ENCODE assay signal across 23 cellular contexts in genomic region chr2:166360426-166360825, GRCh38. TPM values are rescaled to one million over a fixed set of nuclear protein-coding genes. Genes with fewer than 3 reads are reported as not detected.
DNase-seq lines count a peak whose midpoint lies in the region; ATAC-seq, FAIRE-seq and TF ChIP-seq lines count a peak whose summit lies in the region.
"Had no signal": no experiment of that assay in that cellular context is flagged by ENCODE, and none has a peak within 500 bp of the region (broad histone marks: within the 10 kb centered on the region; RNA-seq: fewer than 3 reads in every experiment).

No MANE protein-coding gene starts in this region.

- H3K9me1 ChIP-seq in K562 (ENCODE audit: control insufficient read depth, insufficient read depth, low read length), result no peaks in the 10 kb centered on the region

- in situ Hi-C loops in GM23248 (cut with MboI), result no loop called here
- in situ Hi-C loops in K562 (cut with MboI), result no loop called here
- in situ Hi-C loops in ACHN (cut with HindIII; ENCODE audit: low pct_ligation_motif_present, low pct_unique_long_range_greater_than_20kb, low sequenced_read_pairs), result no loop called here

- POLR2A ChIA-PET in A673 (lab: Charles Lee; ENCODE audit: low non-redundant PET) (no interaction called here), OCI-LY7 (lab: Charles Lee) (interaction anchor here (0.5 to 1.2 kb wide), 2 partner anchors 10 to 57 kb away, joined by 4 to 12 read pairs; no protein-coding TSS in a partner anchor), K562 (lab: Yijun Ruan, JAX) (interaction anchor here (1.0 to 1.4 kb wide), 3 partner anchors 11 to 22 kb away, joined by 3 to 5 read pairs (median 3); no protein-coding TSS in a partner anchor)

- intact Hi-C loops in A673 (cut with micrococcal nuclease; ENCODE audit: unreplicated experiment) (no loop called here), OCI-LY7 (cut with micrococcal nuclease; ENCODE audit: unreplicated experiment) (no loop called here), K562 (cut with micrococcal nuclease) (loop anchor here (5.0 kb wide), 1 partner anchor 157 kb away; no protein-coding TSS in a partner anchor)

- peak; percentile 9 for ATAC-seq in K562

- H3K9ac ChIP-seq in GM23248, result no peak overlapping the region
- H3K9ac ChIP-seq in K562 (ENCODE audit: insufficient read depth in 1 of 2, low read depth in 2 of 2, low read length in 2 of 2), result peak overlapping the region in 1 of 2 experiments; percentile 38; a peak in 1 of 4 replicates
- no peak overlapping the region for H3K9ac ChIP-seq in neuronal stem cell (ENCODE audit: low read depth, low read length, poor library complexity)

- no peak overlapping the region for H3K23ac ChIP-seq in neuronal stem cell (ENCODE audit: low read depth, low read length, poor library complexity)

- H3K4me1 ChIP-seq in A673 (ENCODE audit: insufficient read depth, low read length, poor library complexity, severe bottlenecking) (peaks cover 22% of the 10 kb centered on the region), GM23248 (ENCODE audit: insufficient read depth) (peaks cover 9% of the 10 kb centered on the region), OCI-LY7 (ENCODE audit: insufficient read depth, low read length, poor library complexity, severe bottlenecking) (no peaks in the 10 kb centered on the region), K562 (replicated peaks in 1 of 2; ENCODE audit: control insufficient read depth in 2 of 2, insufficient read depth in 2 of 2, low read length in 2 of 2) (peaks cover 6 to 52% of the 10 kb centered on the region in 2 experiments), neuronal stem cell (ENCODE audit: control insufficient read depth in 2 of 2, insufficient read depth in 1 of 2, low read depth in 1 of 2, low read length in 2 of 2) (no peaks in the 10 kb centered on the region)

- peak overlapping the region; percentile 33; the same call in 1 of the 2 replicates for H2AFZ ChIP-seq in GM23248
- peak overlapping the region; percentile 42 for H2AFZ ChIP-seq in OCI-LY7 (ENCODE audit: low read length)
- peak overlapping the region; percentile 40; the same call in 1 of the 2 replicates for H2AFZ ChIP-seq in K562 (ENCODE audit: low read depth, low read length)
- no peak overlapping the region for H2AFZ ChIP-seq in neuronal stem cell (ENCODE audit: low read length)

- H3K18ac ChIP-seq in neuronal stem cell (ENCODE audit: low read length), result no peak overlapping the region

- H3K9me2 ChIP-seq in GM23248 (ENCODE audit: insufficient read depth) (no peaks in the 10 kb centered on the region), OCI-LY7 (ENCODE audit: insufficient read depth, low read length) (no peaks in the 10 kb centered on the region)

- no peak overlapping the region for H3K4ac ChIP-seq in neuronal stem cell (ENCODE audit: low read length)

- H3K36me3 ChIP-seq in A673 (ENCODE audit: insufficient read depth, low read length, poor library complexity, severe bottlenecking), result no peaks in the 10 kb centered on the region
- H3K36me3 ChIP-seq in GM23248 (ENCODE audit: low read depth), result no peaks in the 10 kb centered on the region
- H3K36me3 ChIP-seq in OCI-LY7 (ENCODE audit: insufficient read depth, low read length), result no peaks in the 10 kb centered on the region
- H3K36me3 ChIP-seq in K562 (ENCODE audit: control insufficient read depth, insufficient read depth, low read length), result no peaks in the 10 kb centered on the region
- H3K36me3 ChIP-seq in neuronal stem cell (replicated peaks in 1 of 2; ENCODE audit: control insufficient read depth in 2 of 2, insufficient read depth in 2 of 2, low read length in 2 of 2), result no peaks in the 10 kb centered on the region
- H3K36me3 ChIP-seq: HAP-1 had no signal

- TF ChIP-seq EP300 in K562 (IDR thresholded peaks at IDR 0.05; ENCODE audit: low read length), result no peak

- H3K9me3 ChIP-seq in A673 (ENCODE audit: low read depth, low read length, poor library complexity, severe bottlenecking) (no peaks in the 10 kb centered on the region), GM23248 (ENCODE audit: low read depth) (no peaks in the 10 kb centered on the region), OCI-LY7 (ENCODE audit: low read length) (no peaks in the 10 kb centered on the region), K562 (replicated peaks; ENCODE audit: control insufficient read depth, insufficient read depth, low read depth, low read length) (no peaks in the 10 kb centered on the region), neuronal stem cell (replicated peaks in 1 of 2; ENCODE audit: control insufficient read depth in 2 of 2, insufficient read depth in 1 of 2, low read depth in 1 of 2, low read length in 2 of 2) (no peaks in the 10 kb centered on the region)
- H3K9me3 ChIP-seq: A549, HAP-1 had no signal

- 0 out of 2 replicates have a peak, but pooled peaks cover 6% of the 10 kb centered on the region for H3F3A ChIP-seq in GM23248 (ENCODE audit: insufficient read depth)

- no peaks in the 10 kb centered on the region for H4K20me1 ChIP-seq in GM23248 (ENCODE audit: insufficient read depth)
- H4K20me1 ChIP-seq in OCI-LY7 (ENCODE audit: insufficient read depth, low read length), result no peaks in the 10 kb centered on the region
- no peaks in the 10 kb centered on the region for H4K20me1 ChIP-seq in K562 (replicated peaks; ENCODE audit: control insufficient read depth, insufficient read depth, low read length)

- H3K27ac ChIP-seq in A673 (ENCODE audit: low read depth, low read length, poor library complexity, severe bottlenecking), result peak overlapping the region; percentile 65
- H3K27ac ChIP-seq in GM23248, result no peak overlapping the region
- no peak overlapping the region for H3K27ac ChIP-seq in OCI-LY7 (ENCODE audit: low read depth, low read length, poor library complexity, severe bottlenecking)
- H3K27ac ChIP-seq in K562 (ENCODE audit: extremely low read depth, low read depth, low read length), result peak overlapping the region; percentile 34; the same call in 2 of the 3 replicates
- H3K27ac ChIP-seq in neuronal stem cell (replicated peaks; ENCODE audit: low read length), result no peak overlapping the region
- H3K27ac ChIP-seq: A549 had no signal

- BruUV-seq in A673 (replicated peaks; lab: Mats Ljungman, UMichigan) (no TSS peak), OCI-LY7 (replicated peaks; lab: Mats Ljungman, UMichigan) (no TSS peak), K562 (replicated peaks; lab: Mats Ljungman, UMichigan) (no TSS peak)

- H3K79me2 ChIP-seq in GM23248 (ENCODE audit: insufficient read depth) (no peaks in the 10 kb centered on the region), OCI-LY7 (ENCODE audit: insufficient read depth, low read depth, low read length) (no peaks in the 10 kb centered on the region), K562 (ENCODE audit: control insufficient read depth, insufficient read depth, low read length) (peaks cover 74% of the 10 kb centered on the region)

- no peak overlapping the region for H4K8ac ChIP-seq in neuronal stem cell (ENCODE audit: low read depth, low read length)

- no peak for FAIRE-seq in K562 (lab: Jason Lieb, UNC)
- FAIRE-seq: A549, GM12891, GM18507, H54 had no signal

- no peak overlapping the region for H2AK5ac ChIP-seq in neuronal stem cell (ENCODE audit: low read depth, low read length)

- DNase-seq in A673 (ENCODE audit: low spot score) (peak; percentile 15), GM23248 (no peak), OCI-LY7 (ENCODE audit: low spot score) (no peak), K562 (ENCODE audit: extremely low read depth in 1 of 4, low spot score in 3 of 4) (no peak), germinal center (ENCODE audit: low spot score) (no peak), ACHN (no peak), neuronal stem cell (ENCODE audit: low spot score) (no peak)
- DNase-seq: 8988T; C1 segment of cervical spinal cord; Calu3; CD4-positive, alpha-beta memory T cell; COR-L47; DMS53; DMS79 treated with DMSO at 0.1 percent for 48 hours; GF-D8; GOT3; HFFc6 had no signal

- H2BK12ac ChIP-seq in neuronal stem cell (ENCODE audit: low read length), result no peak overlapping the region

- TF ChIP-seq POLR2A in K562 (conservative IDR thresholded peaks at IDR 0.05), result no peak

- no peak for TF ChIP-seq CTCF in A673 (conservative IDR thresholded peaks at IDR 0.05; ENCODE audit: low read depth, low read length)
- no peak for TF ChIP-seq CTCF in OCI-LY7 (conservative IDR thresholded peaks at IDR 0.05; ENCODE audit: low read length)
- no peak for TF ChIP-seq CTCF in K562 (IDR thresholded peaks at IDR 0.05 in 2 of 3, conservative IDR thresholded peaks at IDR 0.05 in 1 of 3; ENCODE audit: insufficient read depth in 2 of 3, low read depth in 1 of 3, low read length in 3 of 3)

- no peak overlapping the region for H2BK5ac ChIP-seq in neuronal stem cell (ENCODE audit: low read length)

- H4K91ac ChIP-seq in neuronal stem cell (ENCODE audit: low read depth, low read length, poor library complexity), result no peak overlapping the region

- peak overlapping the region; percentile 3 for H3K4me3 ChIP-seq in A673 (ENCODE audit: low read depth, low read length, poor library complexity, severe bottlenecking)
- H3K4me3 ChIP-seq in GM23248, result no peak overlapping the region
- no peak overlapping the region for H3K4me3 ChIP-seq in OCI-LY7 (ENCODE audit: low read depth, low read length, poor library complexity, severe bottlenecking)
- H3K4me3 ChIP-seq in K562, result no peak overlapping the region
- no peak overlapping the region for H3K4me3 ChIP-seq in neuronal stem cell (ENCODE audit: low read length in 2 of 2)
- H3K4me3 ChIP-seq: A549, HAP-1 had no signal

- H3K4me2 ChIP-seq in GM23248 (ENCODE audit: unreplicated experiment), result no peak overlapping the region
- H3K4me2 ChIP-seq in OCI-LY7 (ENCODE audit: low read length), result no peak overlapping the region
- no peak overlapping the region for H3K4me2 ChIP-seq in K562 (ENCODE audit: insufficient read depth, low read length)
- H3K4me2 ChIP-seq in neuronal stem cell (ENCODE audit: insufficient read depth, low read length, poor library complexity, severe bottlenecking), result no peak overlapping the region

- no peak overlapping the region for H2BK15ac ChIP-seq in neuronal stem cell (ENCODE audit: low read length)

- no peaks in the 10 kb centered on the region for H3K79me1 ChIP-seq in neuronal stem cell (ENCODE audit: low read depth, low read length)

- CTCF ChIA-PET in A673 (lab: Charles Lee) (no interaction called here), OCI-LY7 (lab: Charles Lee; ENCODE audit: unreplicated experiment) (no interaction called here), K562 (lab: Yijun Ruan, JAX; ENCODE audit: low intra/inter-chr PET ratio) (interaction anchor here (1.2 kb wide), 1 partner anchor 56 kb away, joined by 3 read pairs; no protein-coding TSS in a partner anchor)

- no peak for TF ChIP-seq RAD21 in K562 (CRISPR knock-in tag; conservative IDR thresholded peaks at IDR 0.05 in 1 of 2, IDR thresholded peaks at IDR 0.05 in 1 of 2)

- H2BK120ac ChIP-seq in neuronal stem cell (ENCODE audit: low read depth, low read length), result no peak overlapping the region

- no peaks in the 10 kb centered on the region for H3K27me3 ChIP-seq in A673 (replicated peaks; ENCODE audit: insufficient read depth, low read depth, low read length, poor library complexity)
- no peaks in the 10 kb centered on the region for H3K27me3 ChIP-seq in GM23248 (replicated peaks; ENCODE audit: insufficient read depth)
- H3K27me3 ChIP-seq in K562 (ENCODE audit: control insufficient read depth in 2 of 2, insufficient read depth in 2 of 2, low read length in 2 of 2), result no peaks in the 10 kb centered on the region
- H3K27me3 ChIP-seq in neuronal stem cell (ENCODE audit: control insufficient read depth in 3 of 3, insufficient read depth in 3 of 3, low read depth in 1 of 3, low read length in 3 of 3), result no peaks in the 10 kb centered on the region

- H3K14ac ChIP-seq in neuronal stem cell (ENCODE audit: low read length), result no peak overlapping the region

RNA-seq across cellular contexts. Expression of gene SCN9A, which starts 15.3 kb away (rescaled TPM):
- total RNA-seq in A673 (2021) (3.5 and 4.2 TPM in 2 replicates), OCI-LY7 (2022) (not detected in 2 replicates), K562 (2014; rRNA removed) (7.1 and 7.8 TPM in 2 replicates), K562 (2014; rRNA removed; fragmentation: Illumina TruSeq; extraction: Trizol) (10.8 and 11.4 TPM in 2 replicates), K562 (2015; rRNA removed; fragmentation: Illumina TruSeq; extraction: Trizol) (19.8 and 22.8 TPM in 2 replicates), K562 (2021) (8.5 and 10.4 TPM in 2 replicates)
- total RNA-seq in GM23248 (2014; rRNA removed; shearing (Covaris generic)), result 8.3 and 17.6 TPM in 2 replicates
- polyA plus RNA-seq in GM23248 (2016; fragmentation: Nextera tagmentation; extraction: Ambion mirVana) (6.1 and 7.2 TPM in 2 replicates), K562 (2011; rRNA removed) (2.8 and 7.6 TPM in 2 replicates), K562 (2014; fragmentation: Illumina TruSeq; extraction: Trizol) (4.5 and 6.4 TPM in 2 replicates), K562 (2014; fragmentation: Nextera tagmentation; extraction: Ambion mirVana) (1 to 10 TPM; 1.4 to 1.5 TPM), K562 (2014; rRNA removed) (4.7 and 5.0 TPM in 2 replicates)
- total RNA-seq in OCI-LY7 (2014; rRNA removed; shearing (Covaris generic)), result not detected in 2 replicates
- total RNA-seq in K562 (2011; cell fraction: chromatin; rRNA removed; ENCODE audit: low replicate concordance), result 27.2 and 83.3 TPM in 2 replicates
- total RNA-seq in K562 (2011; cell fraction: nucleolus; rRNA removed), result 14.2 and 21.1 TPM in 2 replicates
- total RNA-seq in K562 (2011; cell fraction: nucleoplasm; rRNA removed), result 29.3 and 43.3 TPM in 2 replicates
- polyA plus RNA-seq in K562 (2011; cell fraction: cytosol; rRNA removed), result 1.3 and 2.4 TPM in 2 replicates
- polyA plus RNA-seq in K562 (2011; cell fraction: nucleus; rRNA removed), result 3.6 and 9.7 TPM in 2 replicates
- polyA plus RNA-seq in K562 (2012), result 9.7 and 19.0 TPM in 2 replicates
- polyA minus RNA-seq in K562 (2011; rRNA and poly(A)+ RNA removed), result 15.1 and 27.6 TPM in 2 replicates
- 1.3 and 5.2 TPM in 2 replicates for polyA minus RNA-seq in K562 (2011; cell fraction: cytosol; rRNA and poly(A)+ RNA removed)
- 14.8 and 27.5 TPM in 2 replicates for polyA minus RNA-seq in K562 (2011; cell fraction: nucleus; rRNA and poly(A)+ RNA removed)
- 0.17 TPM for polyA plus RNA-seq in neuronal stem cell (2013, experiment 1 of 2)
- polyA plus RNA-seq in neuronal stem cell (2013, experiment 2 of 2), result 0.21 TPM
- total RNA-seq: CD4-positive, alpha-beta memory T cell; G401 had no signal
- polyA plus RNA-seq: CD4-positive, alpha-beta memory T cell had no signal

Comparison
In these comparisons a context has a peak if more than half of its experiments do, and no peak if none do; other contexts are left out.
1. H3K27ac ChIP-seq: peak in A673 (single experiment) and K562 (single experiment); none in GM23248 (single experiment), OCI-LY7 (single experiment) and neuronal stem cell (single experiment).